ENCODE assay signal across 19 cellular contexts in genomic region chr1:208013210-208013609, GRCh38.
"Had no signal": no experiment of that assay in that cellular context is flagged by ENCODE, and none has a peak within 500 bp of the region (broad histone marks: within the 10 kb centered on the region; RNA-seq: fewer than 3 reads in every experiment).

No MANE protein-coding gene starts in this region.

- ATAC-seq: activated T-cell treated with anti-CD3 and anti-CD28 coated beads, Interleukin-2, amount 50 U/mL, for 4 hours; Panc1; Right ventricle myocardium inferior had no signal

- DNase-seq: activated B cell treated with CpG ODN at 0.5 μM for 24 hours; activated CD4-positive, alpha-beta memory T cell treated with anti-CD3 and anti-CD28 coated beads for 36 hours; activated CD4-positive, alpha-beta T cell treated with anti-CD3 and anti-CD28 coated beads, Interleukin-2, amount 10 ng/mL, durations not matched to agents 7 days and 5 days; activated CD8-positive, alpha-beta memory T cell treated with anti-CD3 and anti-CD28 coated beads for 24 hours; activated gamma-delta T cell treated with Interleukin-2 at 50 U/mL for 16 hours; activated naive CD4-positive, alpha-beta T cell treated with anti-CD3 and anti-CD28 coated beads, Interleukin-2, amount 10 ng/mL, durations not matched to agents 7 days and 5 days; activated naive CD8-positive, alpha-beta T cell treated with anti-CD3 and anti-CD28 coated beads for 36 hours; activated T-cell treated with anti-CD3 and anti-CD28 coated beads, Interleukin-2, amount 50 U/mL, for 4 hours; cerebellar nuclear complex; Kasumi-1; KBM-7; NCI-H1105 treated with DMSO at 0.1 percent for 48 hours; NCI-H1436 treated with DMSO at 0.1 percent for 48 hours; NCI-H1930; NCI-H510A treated with DMSO at 0.1 percent for 48 hours; NCI-H748 treated with DMSO at 0.1 percent for 48 hours; RPMI8226 had no signal
